ENCODE assay signal across 1 cellular context in genomic region chr3:136899622-136900158, GRCh38.
TF ChIP-seq lines count a peak whose summit lies in the region.

No MANE protein-coding gene starts in this region.

TF ChIP-seq in H1, 55 proteins besides CTCF, POLR2A, EP300 and RAD21:
- TF ChIP-seq CEBPB (IDR thresholded peaks at IDR 0.05; ENCODE audit: low read depth, low read length) (no peak), CHD1 (IDR thresholded peaks at IDR 0.05; ENCODE audit: low read depth, low read length) (no peak), TCF12 (IDR thresholded peaks at IDR 0.05; ENCODE audit: low read depth, low read length) (no peak), YY1 (IDR thresholded peaks at IDR 0.05; ENCODE audit: low read depth, low read length) (no peak), NANOG (IDR thresholded peaks at IDR 0.05; ENCODE audit: insufficient read depth, low read depth, low read length, poor library complexity, severe bottlenecking) (no peak), TEAD4 (IDR thresholded peaks at IDR 0.05; ENCODE audit: low read depth, low read length) (no peak), HDAC2 (IDR thresholded peaks at IDR 0.05; ENCODE audit: borderline replicate concordance in 1 of 2, low read depth in 2 of 2, low read length in 2 of 2) (no peak), GTF2F1 (IDR thresholded peaks at IDR 0.05; ENCODE audit: borderline replicate concordance, low read depth, low read length) (no peak), FOSL1 (IDR thresholded peaks at IDR 0.05; ENCODE audit: insufficient read depth, low read depth, low read length) (no peak), GABPA (IDR thresholded peaks at IDR 0.05; ENCODE audit: borderline replicate concordance, insufficient read depth, low read length) (no peak), SAP30 (IDR thresholded peaks at IDR 0.05; ENCODE audit: insufficient read depth, insufficient replicate concordance, low read length) (no peak), E2F6 (IDR thresholded peaks at IDR 0.05) (no peak), KDM4A (IDR thresholded peaks at IDR 0.05; ENCODE audit: low read depth, low read length, severe bottlenecking) (no peak), CTBP2 (IDR thresholded peaks at IDR 0.05; ENCODE audit: borderline replicate concordance, insufficient read depth, insufficient read length, low read length) (no peak), SP1 (IDR thresholded peaks at IDR 0.05; ENCODE audit: low read depth, low read length) (no peak), BRCA1 (IDR thresholded peaks at IDR 0.05; ENCODE audit: low read depth, low read length) (no peak), ATF3 (IDR thresholded peaks at IDR 0.05; ENCODE audit: insufficient read depth, low read depth, low read length) (no peak)
